26 cellular contexts compared by ENCODE assay signal in the genomic region with DNA sequence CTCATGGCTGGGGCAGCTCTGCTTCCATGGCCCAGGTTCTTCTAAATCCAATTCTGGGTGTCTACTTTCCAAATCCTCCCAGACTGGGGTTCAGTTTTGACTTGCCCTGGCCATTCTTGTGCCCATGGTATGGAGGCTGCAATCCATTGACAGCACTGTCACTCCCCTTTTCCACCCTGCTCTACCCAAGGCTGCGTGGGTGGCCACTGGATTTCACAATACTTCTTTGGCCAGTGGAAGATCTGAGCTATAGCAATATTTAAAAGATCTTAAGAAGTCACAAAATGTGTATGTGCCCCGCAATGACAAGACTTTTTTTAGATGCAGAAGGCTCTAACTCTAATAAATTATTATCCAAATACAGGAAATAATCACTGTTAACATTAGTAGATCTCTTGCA.
"Had no signal": no experiment of that assay in that cellular context is flagged by ENCODE, and none has a peak within 500 bp of the region (broad histone marks: within the 10 kb centered on the region; RNA-seq: fewer than 3 reads in every experiment).

No MANE protein-coding gene starts in this region.

- H2AFZ ChIP-seq: parathyroid adenoma had no signal

- H3K9me3 ChIP-seq: ovary, psoas muscle, stomach, thoracic aorta, thyroid gland, tibial nerve, upper lobe of left lung, vagina had no signal

- DNase-seq: naive thymus-derived CD8-positive, alpha-beta T cell; nephron progenitor cell; occipital lobe; ovary; posterior cingulate gyrus; psoas muscle; right cardiac atrium; stimulated activated CD4-positive, alpha-beta T cell treated with anti-CD3 and anti-CD28 coated beads, Interleukin-15, amount 100 ng/mL, for 24 hours; stimulated activated CD4-positive, alpha-beta T cell treated with anti-CD3 and anti-CD28 coated beads, Interleukin-2, amount 100 ng/mL, for 24 hours; stimulated activated CD4-positive, alpha-beta T cell treated with anti-CD3 and anti-CD28 coated beads, Interleukin-2, amount 100 ng/mL, for 48 hours; stimulated activated CD4-positive, alpha-beta T cell treated with anti-CD3 and anti-CD28 coated beads, Interleukin-4, amount 100 ng/mL, for 24 hours; stimulated activated naive B cell treated with anti-CD40 and anti-IgM and Interleukin-4, amounts not matched to agents 10 μg/mL and 1 μg/mL and 100 μg/mL, for 72 hours; stimulated activated naive CD4-positive, alpha-beta T cell treated with Interleukin-2 at 50 U/mL for 16 hours; stomach; thyroid gland; trophoblast cell; upper lobe of left lung had no signal

- H3K36me3 ChIP-seq: ovary, stomach, thoracic aorta, thyroid gland, tibial nerve, upper lobe of left lung, vagina had no signal

- H3K27ac ChIP-seq: ovary, parathyroid adenoma, psoas muscle, skin epidermis, stomach, thoracic aorta, thyroid gland, tibial nerve, upper lobe of left lung, vagina had no signal

- FAIRE-seq: urothelium cell line had no signal

- H3K9ac ChIP-seq: parathyroid adenoma had no signal

- H3K4me1 ChIP-seq: psoas muscle, stomach, thyroid gland, tibial nerve, upper lobe of left lung, vagina had no signal

- H3K4me3 ChIP-seq: ovary, psoas muscle, skin epidermis, stomach, thoracic aorta, thyroid gland, tibial nerve, upper lobe of left lung, vagina had no signal

- H3K79me2 ChIP-seq: parathyroid adenoma had no signal

- ATAC-seq: naive thymus-derived CD8-positive, alpha-beta T cell; natural killer cell treated with Interleukin-12 subunit alpha and Interleukin-12 subunit beta and Interleukin-15 and Interleukin-18, amount 100 ng/mL, for 72 hours; psoas muscle; right cardiac atrium; sciatic nerve; stimulated activated effector memory CD8-positive, alpha-beta T cell treated with anti-CD3 and anti-CD28 coated beads, Interleukin-12 subunit alpha, Interleukin-12 subunit beta, amount 100 ng/mL, for 72 hours; stimulated activated naive B cell treated with anti-CD40 and anti-IgM and Interleukin-4, amounts not matched to agents 10 μg/mL and 1 μg/mL and 100 μg/mL, for 72 hours had no signal

- H3K27me3 ChIP-seq: ovary, thyroid gland, tibial nerve, upper lobe of left lung, vagina had no signal
